ENCODE assay signal across 11 cellular contexts in the genomic region with DNA sequence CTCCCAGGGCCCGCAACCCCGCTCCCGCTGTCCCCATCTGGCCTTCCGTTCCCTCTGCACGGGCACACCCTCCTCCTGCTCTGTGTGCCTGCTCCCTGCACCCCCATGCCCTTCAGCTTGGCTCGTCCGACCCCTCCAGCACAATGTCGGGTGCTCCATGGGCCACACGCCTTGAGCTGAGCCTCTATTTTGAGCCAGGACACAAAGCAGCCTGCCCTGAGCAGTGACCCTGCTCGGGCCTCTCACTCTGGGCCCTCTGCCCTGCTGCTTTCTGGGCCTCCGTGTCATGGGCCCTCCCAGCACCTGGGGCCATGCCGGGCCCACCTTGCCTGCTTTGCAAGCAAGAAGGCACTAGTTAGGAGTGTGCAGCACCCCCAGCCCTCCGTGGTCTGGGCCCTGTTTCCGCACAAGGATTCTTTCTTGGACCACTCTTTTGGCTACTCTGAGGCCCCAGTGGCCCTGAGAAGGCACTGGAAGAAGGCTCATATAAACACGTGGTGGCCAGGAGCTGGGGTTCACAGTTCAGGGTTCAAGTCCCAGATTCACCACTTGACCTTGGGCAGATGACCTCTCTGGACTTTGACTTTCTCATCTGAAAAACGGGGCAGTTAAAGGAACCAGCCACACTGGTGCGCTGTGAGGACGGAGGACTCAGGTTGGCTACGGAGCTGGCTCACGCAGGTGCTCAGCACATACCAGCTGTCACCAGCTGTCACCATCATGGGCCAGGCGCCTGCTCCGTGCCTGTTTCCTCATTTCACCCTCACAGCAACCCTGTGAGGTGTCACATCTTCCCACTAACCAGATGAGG.
DNase-seq lines count a peak whose midpoint lies in the region; ATAC-seq and TF ChIP-seq lines count a peak whose summit lies in the region.
"Had no signal": no experiment of that assay in that cellular context is flagged by ENCODE, and none has a peak within 500 bp of the region (broad histone marks: within the 10 kb centered on the region; RNA-seq: fewer than 3 reads in every experiment).

No MANE protein-coding gene starts in this region.

- peak; percentile 52 for TF ChIP-seq CTCF in DND-41 (IDR thresholded peaks at IDR 0.05; ENCODE audit: borderline replicate concordance, extremely low read depth, low read length, poor library complexity, severe bottlenecking)
- no peak for TF ChIP-seq CTCF in GM20000 (IDR thresholded peaks at IDR 0.05; ENCODE audit: extremely low read depth, missing control alignments)

- peak overlapping the region; percentile 65 for H3K9ac ChIP-seq in DND-41 (ENCODE audit: low read depth, low read length)

- intact Hi-C loops in left colon (cut with DNase I, micrococcal nuclease), result no loop called here
- intact Hi-C loops in sciatic nerve (cut with DNase I), result no loop called here

- no peak overlapping the region; a peak in 1 of 4 replicates for H3K4me3 ChIP-seq in DND-41 (ENCODE audit: low read depth in 1 of 2, low read length in 2 of 2)

- ATAC-seq in DND-41 (ENCODE audit: insufficient read depth, low read depth), result peak; percentile 17; the same call in 2 of the 3 replicates
- ATAC-seq in left colon, result peak; percentile 47
- ATAC-seq in GM21360 (IDR thresholded peaks at IDR 0.05; ENCODE audit: unreplicated experiment), result no peak
- ATAC-seq in sciatic nerve, result no peak

- no peak overlapping the region for H2AFZ ChIP-seq in DND-41 (ENCODE audit: low read depth, low read length)

- H4K20me1 ChIP-seq in DND-41 (ENCODE audit: insufficient read depth, low read length), result no peaks in the 10 kb centered on the region

- no peaks in the 10 kb centered on the region for H3K9me3 ChIP-seq in DND-41 (ENCODE audit: insufficient read depth, low read length, severe bottlenecking)

- peak overlapping the region; percentile 99 for H3K27ac ChIP-seq in DND-41 (ENCODE audit: low read length)

- H3K4me2 ChIP-seq in DND-41 (ENCODE audit: insufficient read depth, low read length), result peak overlapping the region; percentile 47; the same call in 1 of the 2 replicates

- H3K79me2 ChIP-seq in DND-41 (ENCODE audit: insufficient read depth, low read length), result no peaks in the 10 kb centered on the region

- H3K4me1 ChIP-seq in DND-41 (ENCODE audit: insufficient read depth, low read length), result peaks cover 78% of the 10 kb centered on the region

- peak; percentile 75 for DNase-seq in DND-41
- peak; percentile 72 for DNase-seq in GM20000 (ENCODE audit: low spot score)
- DNase-seq in NCI-H2171 treated with DMSO at 0.1 percent for 48 hours (lab: John Stamatoyannopoulos, UW), result peak; percentile 91
- peak; percentile 65 to 71 for DNase-seq in left colon
- DNase-seq in NCI-H1105 (lab: John Stamatoyannopoulos, UW), result no peak
- no peak for DNase-seq in sciatic nerve (ENCODE audit: low spot score)
- DNase-seq in NCI-H446 treated with DMSO at 0.1 percent for 48 hours (lab: John Stamatoyannopoulos, UW), result no peak
- DNase-seq: activated CD4-positive, alpha-beta T cell treated with anti-CD3 and anti-CD28 coated beads, Interleukin-2, amount 50 U/mL, for 48 hours; NCI-H2227 treated with DMSO at 0.1 percent for 48 hours; stimulated activated naive CD4-positive, alpha-beta T cell treated with Interleukin-2 at 50 U/mL for 16 hours had no signal

- no peaks in the 10 kb centered on the region for H3K27me3 ChIP-seq in DND-41 (ENCODE audit: insufficient read depth, low read length, poor library complexity)

- no peaks in the 10 kb centered on the region for H3K36me3 ChIP-seq in DND-41 (ENCODE audit: insufficient read depth, low read length)

Comparison
In these comparisons a context has a peak if more than half of its experiments do, and no peak if none do; other contexts are left out.
1. ATAC-seq: peak in DND-41 (single experiment) and left colon (single experiment); none in GM21360 (single experiment) and sciatic nerve (single experiment).
2. DNase-seq: peak in DND-41 (single experiment), GM20000 (single experiment), NCI-H2171 treated with DMSO at 0.1 percent for 48 hours (single experiment) and left colon (2 of 2); none in NCI-H1105 (single experiment), sciatic nerve (single experiment) and NCI-H446 treated with DMSO at 0.1 percent for 48 hours (single experiment).